In the genomic region with DNA sequence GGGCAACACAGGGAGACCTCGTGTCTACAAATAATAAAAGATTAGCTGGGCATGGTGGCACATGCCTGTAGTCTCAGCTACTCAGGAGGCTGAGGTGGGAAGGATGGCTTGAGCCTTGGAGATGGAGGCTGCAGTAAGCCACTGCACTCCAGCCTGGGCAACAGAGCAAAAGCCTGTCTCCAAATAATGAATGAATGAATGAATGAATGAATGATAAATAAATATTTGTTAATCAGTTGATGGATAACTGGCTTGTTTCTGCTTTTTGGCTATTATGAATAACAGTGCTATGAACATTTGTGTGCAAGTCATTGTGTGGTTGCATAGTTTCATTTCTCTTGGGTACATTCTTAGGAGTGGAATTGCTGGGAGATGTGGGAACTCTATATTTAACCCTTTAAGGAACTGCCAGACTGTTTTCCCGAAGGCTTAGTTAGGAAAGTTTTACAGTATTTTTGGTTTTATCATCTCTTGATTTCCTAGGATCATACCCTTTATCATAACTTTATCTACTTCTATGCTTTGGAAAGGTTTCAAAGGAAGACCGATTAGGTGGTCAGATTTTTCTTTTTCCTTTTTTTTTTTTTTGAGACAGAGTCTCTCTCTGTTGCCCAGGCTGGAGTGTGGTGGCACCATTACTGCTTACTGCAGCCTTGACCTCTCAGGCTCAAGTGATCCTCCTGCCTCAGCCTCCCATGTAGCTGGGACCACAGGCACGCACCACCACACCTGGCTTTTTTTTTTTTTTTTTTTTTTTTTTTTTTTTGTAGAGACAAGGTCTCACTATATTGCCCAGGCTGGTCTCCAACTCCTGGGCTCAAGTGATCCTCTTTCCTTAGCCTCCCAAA, we compare ENCODE assay signal across 8 cellular contexts. TPM values are rescaled to one million over a fixed set of nuclear protein-coding genes. Genes with fewer than 3 reads are reported as not detected.
"Had no signal": no experiment of that assay in that cellular context is flagged by ENCODE, and none has a peak within 500 bp of the region (broad histone marks: within the 10 kb centered on the region; RNA-seq: fewer than 3 reads in every experiment).

No MANE protein-coding gene starts in this region.

RNA-seq across cellular contexts. Expression of a gene that starts 16.0 kb away (rescaled TPM):
- total RNA-seq: LHCN-M2, MCF 10A, NCI-H460, PC-9, Right ventricle myocardium inferior, RPMI7951, SJCRH30, SK-MEL-5 had no signal
